ENCODE assay signal across 1 cellular context in the genomic region with DNA sequence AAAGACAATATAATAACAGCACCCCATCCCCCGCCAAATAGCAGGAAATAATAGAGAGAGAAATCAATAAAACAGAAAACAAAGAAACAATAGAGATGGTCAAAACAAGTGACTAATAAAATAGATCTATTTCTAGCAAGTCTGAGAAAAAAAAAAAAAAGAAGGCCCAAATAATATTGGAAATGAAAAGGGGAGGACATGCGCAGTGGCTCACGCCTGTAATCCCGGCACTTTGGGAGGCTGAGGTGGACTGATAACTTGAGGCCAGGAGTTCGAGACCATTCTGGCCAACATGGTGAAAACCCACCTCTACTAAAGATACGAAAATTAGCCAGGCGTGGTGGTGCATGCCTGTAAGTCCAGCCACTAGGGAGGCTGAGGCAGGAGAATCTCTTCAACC.
TF ChIP-seq lines count a peak whose summit lies in the region.

No MANE protein-coding gene starts in this region.

TF ChIP-seq in K562, 482 proteins besides CTCF, POLR2A, EP300 and RAD21:
- TF ChIP-seq ZNF232 (CRISPR knock-in tag; IDR thresholded peaks at IDR 0.05) (no peak), NRF1 (conservative IDR thresholded peaks at IDR 0.05 in 1 of 2, IDR thresholded peaks at IDR 0.05 in 1 of 2) (peak; percentile 58 to 64)
